24 cellular contexts compared by ENCODE assay signal in genomic region chr15:25655168-25655956, GRCh38.
A peak's percentile ranks its signal among the peaks of the same experiment; 100 is the strongest.
DNase-seq lines count a peak whose midpoint lies in the region; ATAC-seq and TF ChIP-seq lines count a peak whose summit lies in the region.
"Had no signal": no experiment of that assay in that cellular context is flagged by ENCODE, and none has a peak within 500 bp of the region (broad histone marks: within the 10 kb centered on the region; RNA-seq: fewer than 3 reads in every experiment).

No MANE protein-coding gene starts in this region.

- no peaks in the 10 kb centered on the region for H3K36me3 ChIP-seq in IMR-90 (ENCODE audit: control insufficient read depth, insufficient read depth, low read length)

- TF ChIP-seq RAD21 in IMR-90 (IDR thresholded peaks at IDR 0.05; ENCODE audit: low read length) = no peak

- no peak overlapping the region for H3K27ac ChIP-seq in IMR-90 (ENCODE audit: insufficient read depth, low read length)
- H3K27ac ChIP-seq: GM23248 had no signal

- no peak overlapping the region for H2BK15ac ChIP-seq in IMR-90 (ENCODE audit: low read depth, low read length)

- no peak overlapping the region for H3K23ac ChIP-seq in IMR-90 (ENCODE audit: low read depth, low read length)

- dilution Hi-C loops in IMR-90 (cut with HindIII; ENCODE audit: low sequenced_read_pairs, unreplicated experiment) = no loop called here

- no peak overlapping the region for H2BK20ac ChIP-seq in IMR-90 (ENCODE audit: low read depth, low read length)

- WGBS in IMR-90 (ENCODE audit: extremely low coverage in 2 of 2, insufficient read length in 1 of 2), 2 experiments = 86% methylated on average over 6 of the region's 15 CpGs; no CpG with 5 or more reads in 1 of the 2 experiments

- H3K79me1 ChIP-seq in IMR-90 (ENCODE audit: low read depth in 1 of 2, low read length in 2 of 2) = no peaks in the 10 kb centered on the region

- no peak for TF ChIP-seq CTCF in IMR-90 (conservative IDR thresholded peaks at IDR 0.05; ENCODE audit: low read depth, low read length)

- intact Hi-C loops in IMR-90 (cut with micrococcal nuclease) = no loop called here

- H3K27me3 ChIP-seq in IMR-90 (ENCODE audit: control insufficient read depth, insufficient read depth, low read length) = peaks cover 18% of the 10 kb centered on the region

- H3K18ac ChIP-seq in IMR-90 (ENCODE audit: low read depth, low read length) = no peak overlapping the region

- H3K14ac ChIP-seq in IMR-90 (replicated peaks; ENCODE audit: low read depth, low read length) = no peak overlapping the region

- no peak overlapping the region for H3K4ac ChIP-seq in IMR-90 (ENCODE audit: low read depth, low read length)

- H3K4me1 ChIP-seq in IMR-90 (ENCODE audit: control insufficient read depth, insufficient read depth, low read length) = no peaks in the 10 kb centered on the region

- no TSS peak for BruUV-seq in IMR-90 (replicated peaks; lab: Mats Ljungman, UMichigan)

- CTCF ChIA-PET in IMR-90 (lab: Yijun Ruan, JAX) = interaction anchor here (2.2 kb wide), 1 partner anchor 279 kb away, joined by 7 read pairs; no protein-coding TSS in a partner anchor

- H3K4me2 ChIP-seq in IMR-90 (ENCODE audit: low read depth, low read length) = no peak overlapping the region

- no peak overlapping the region for H4K8ac ChIP-seq in IMR-90 (ENCODE audit: low read depth in 2 of 2, low read length in 2 of 2)

- in situ Hi-C loops in IMR-90 (cut with MboI; ENCODE audit: low sequenced_read_pairs) = no loop called here

- H4K5ac ChIP-seq in IMR-90 (ENCODE audit: low read depth, low read length) = no peak overlapping the region

- no peak overlapping the region for H4K91ac ChIP-seq in IMR-90 (ENCODE audit: insufficient read depth, low read depth, low read length)

- no peak for TF ChIP-seq POLR2A in IMR-90 (IDR thresholded peaks at IDR 0.05; ENCODE audit: low read depth, low read length)

- no peak overlapping the region for H3K9ac ChIP-seq in IMR-90 (ENCODE audit: low read depth, low read length)
- H3K9ac ChIP-seq: GM23248 had no signal

- H2BK120ac ChIP-seq in IMR-90 (ENCODE audit: low read depth, low read length) = no peak overlapping the region

- POLR2A ChIA-PET in IMR-90 (lab: Charles Lee; ENCODE audit: unreplicated experiment) = no interaction called here

- no peak overlapping the region for H2AK9ac ChIP-seq in IMR-90 (replicated peaks; ENCODE audit: low read depth, low read length, poor library complexity)

- H4K20me1 ChIP-seq in IMR-90 (ENCODE audit: insufficient read depth, low read length) = no peaks in the 10 kb centered on the region

- no peaks in the 10 kb centered on the region for H3K9me3 ChIP-seq in IMR-90 (ENCODE audit: control insufficient read depth, insufficient read depth, low read length)

- H3K9me1 ChIP-seq in IMR-90 (ENCODE audit: insufficient read depth, low read length) = no peaks in the 10 kb centered on the region

- no peak overlapping the region for H3K56ac ChIP-seq in IMR-90 (ENCODE audit: extremely low read depth, insufficient read depth, low read length)

- ATAC-seq in IMR-90 (ENCODE audit: low read depth) = no peak
- ATAC-seq in stimulated activated naive CD8-positive, alpha-beta T cell treated with anti-CD3 and anti-CD28 coated beads, Interleukin-15, Interleukin-2, amounts not matched to agents 100 U/mL and 50 U/mL, for 24 hours = no peak
- ATAC-seq: Panc1, SK-N-SH treated with all-trans-retinoic acid at 6 μM for 48 hours had no signal

- H3K4me3 ChIP-seq in IMR-90 (ENCODE audit: insufficient read depth, low read depth, low read length) = no peak overlapping the region
- H3K4me3 ChIP-seq: GM23248 had no signal

- DNase-seq in IMR-90 (no peak), astrocyte of the hippocampus (ENCODE audit: low read depth, low spot score) (peak; percentile 44), inferior parietal cortex (ENCODE audit: extremely low spot score) (peak; percentile 27), cerebellum (ENCODE audit: low spot score) (no peak)
- no peak for DNase-seq in stimulated activated CD4-positive, alpha-beta T cell treated with anti-CD3 and anti-CD28 coated beads, Interleukin-4, amount 100 ng/mL, for 1 hour
- DNase-seq in stimulated activated naive CD8-positive, alpha-beta T cell treated with anti-CD3 and anti-CD28 coated beads, Interleukin-15, Interleukin-2, amounts not matched to agents 100 U/mL and 50 U/mL, for 24 hours = no peak
- DNase-seq in activated CD8-positive, alpha-beta memory T cell treated with anti-CD3 and anti-CD28 coated beads, Interleukin-2, amount 50 U/mL, for 4 hours = no peak
- DNase-seq: AML-193; C1 segment of cervical spinal cord; Calu3; CD8-positive, alpha-beta memory T cell; DMS153; GM23248; KBM-7; NCI-H1092; NCI-H1436; NCI-H187 treated with DMSO at 0.1 percent for 48 hours; NCI-H2107; NCI-H446 treated with DMSO at 0.1 percent for 48 hours; NCI-H748 treated with DMSO at 0.1 percent for 48 hours; NK-92 treated with Interleukin-12 subunit alpha and Interleukin-12 subunit beta, amount 100 ng/mL, for 24 hours; SIG-M5 had no signal

- H2BK5ac ChIP-seq in IMR-90 (ENCODE audit: low read depth, low read length, poor library complexity, severe bottlenecking) = no peak overlapping the region

- no peak overlapping the region for H2AK5ac ChIP-seq in IMR-90 (ENCODE audit: low read depth, low read length)

- H2AFZ ChIP-seq in IMR-90 (replicated peaks; ENCODE audit: low read length, poor library complexity) = peak overlapping the region; percentile 32
- H2AFZ ChIP-seq: GM23248 had no signal

TF ChIP-seq in IMR-90, 13 proteins besides CTCF, POLR2A, EP300 and RAD21:
- TF ChIP-seq NFE2L2 (IDR thresholded peaks at IDR 0.05; ENCODE audit: low read depth, low read length) (no peak), RCOR1 (IDR thresholded peaks at IDR 0.05; ENCODE audit: insufficient replicate concordance, low read length) (no peak)
TF ChIP-seq in IMR-90: peak in this region for 0.

Comparison
In these comparisons a context has a peak if more than half of its experiments do, and no peak if none do; other contexts are left out.
1. DNase-seq: peak in astrocyte of the hippocampus (single experiment) and inferior parietal cortex (single experiment); none in IMR-90 (single experiment), stimulated activated CD4-positive, alpha-beta T cell treated with anti-CD3 and anti-CD28 coated beads, Interleukin-4, amount 100 ng/mL, for 1 hour (single experiment), stimulated activated naive CD8-positive, alpha-beta T cell treated with anti-CD3 and anti-CD28 coated beads, Interleukin-15, Interleukin-2, amounts not matched to agents 100 U/mL and 50 U/mL, for 24 hours (single experiment), activated CD8-positive, alpha-beta memory T cell treated with anti-CD3 and anti-CD28 coated beads, Interleukin-2, amount 50 U/mL, for 4 hours (single experiment) and cerebellum (single experiment).